ENCODE assay signal across 29 cellular contexts in genomic region chr17:46894476-46895151, GRCh38. TPM values are rescaled to one million over a fixed set of nuclear protein-coding genes. Genes with fewer than 3 reads are reported as not detected.
DNase-seq lines count a peak whose midpoint lies in the region; ATAC-seq and TF ChIP-seq lines count a peak whose summit lies in the region.
"Had no signal": no experiment of that assay in that cellular context is flagged by ENCODE, and none has a peak within 500 bp of the region (broad histone marks: within the 10 kb centered on the region; RNA-seq: fewer than 3 reads in every experiment).

No MANE protein-coding gene starts in this region.

- H3K56ac ChIP-seq in mesendoderm (ENCODE audit: low read length) = peak overlapping the region; percentile 72

- DNase-seq in mammary epithelial cell = no peak
- no peak for DNase-seq in MCF 10A (ENCODE audit: unreplicated experiment)
- peak; percentile 83 for DNase-seq in mesendoderm
- DNase-seq in testis = peak; percentile 20
- DNase-seq in effector memory CD4-positive, alpha-beta T cell = no peak
- no peak for DNase-seq in activated naive CD8-positive, alpha-beta T cell treated with anti-CD3 and anti-CD28 coated beads, Interleukin-2, amount 50 U/mL, for 24 hours
- DNase-seq in activated T-cell treated with anti-CD3 and anti-CD28 coated beads, Interleukin-2, amount 50 U/mL, for 24 hours = no peak
- DNase-seq: 8988T; activated CD4-positive, alpha-beta T cell treated with anti-CD3 and anti-CD28 coated beads, Interleukin-2, amount 10 ng/mL, durations not matched to agents 7 days and 5 days; activated CD8-positive, alpha-beta memory T cell treated with anti-CD3 and anti-CD28 coated beads, Interleukin-2, amount 10 ng/mL, durations not matched to agents 7 days and 5 days; CD4-positive, alpha-beta T cell; effector CD8-positive, alpha-beta T cell; foreskin melanocyte; GOT3; lower lobe of right lung; NCI-H1930; NCI-H2227 treated with DMSO at 0.1 percent for 48 hours; NCI-H69; RPMI8226; stimulated activated CD4-positive, alpha-beta T cell treated with anti-CD3 and anti-CD28 coated beads, Interleukin-1b, Interleukin-23, amount 100 ng/mL, for 48 hours had no signal

- no peak overlapping the region for H3K4ac ChIP-seq in mesendoderm (ENCODE audit: low read depth, low read length)

- TF ChIP-seq CTCF in mammary epithelial cell (conservative IDR thresholded peaks at IDR 0.05 in 1 of 2, IDR thresholded peaks at IDR 0.05 in 1 of 2; ENCODE audit: extremely low read depth in 1 of 2, insufficient read depth in 1 of 2, low read depth in 1 of 2, low read length in 2 of 2) (no peak), MCF 10A (IDR thresholded peaks at IDR 0.05; ENCODE audit: unreplicated experiment) (no peak), testis (IDR thresholded peaks at IDR 0.05) (no peak)

- in situ Hi-C loops in mammary epithelial cell (cut with MboI; ENCODE audit: low sequenced_read_pairs in 2 of 2) = no loop called here

- no peak overlapping the region for H4K8ac ChIP-seq in mesendoderm (ENCODE audit: low read depth, low read length)

- dilution Hi-C loops in mammary epithelial cell (cut with HindIII; ENCODE audit: low sequenced_read_pairs) = loop anchor here (5.0 kb wide), 1 partner anchor 37 kb away; no protein-coding TSS in a partner anchor

- TF ChIP-seq POLR2A in testis (IDR thresholded peaks at IDR 0.05) = no peak

- WGBS in mammary epithelial cell (ENCODE audit: low coverage, missing lambda C conversion rate) = 23% methylated on average over 13 of the region's 29 CpGs
- no CpG with 5 or more reads among the region's 29 CpGs for WGBS in mesendoderm (ENCODE audit: extremely low coverage, insufficient coverage, low lambda C conversion rate)
- WGBS in testis, 2 donors = 48 to 55% methylated on average over 18 to 29 of the region's 29 CpGs

- no peak overlapping the region for H3K27ac Mint-ChIP-seq in MCF 10A (ENCODE audit: low read depth, unreplicated experiment)
- H3K27ac Mint-ChIP-seq in activated naive CD8-positive, alpha-beta T cell treated with anti-CD3 and anti-CD28 coated beads, Interleukin-2, amount 50 U/mL, for 24 hours = no peak overlapping the region
- no peak overlapping the region for H3K27ac Mint-ChIP-seq in activated T-cell treated with anti-CD3 and anti-CD28 coated beads, Interleukin-2, amount 50 U/mL, for 24 hours
- H3K27ac Mint-ChIP-seq: activated CD4-positive, alpha-beta T cell treated with anti-CD3 and anti-CD28 coated beads, Interleukin-2, amount 10 ng/mL, durations not matched to agents 7 days and 5 days; activated CD8-positive, alpha-beta memory T cell treated with anti-CD3 and anti-CD28 coated beads, Interleukin-2, amount 10 ng/mL, durations not matched to agents 7 days and 5 days; activated naive CD4-positive, alpha-beta T cell treated with anti-CD3 and anti-CD28 coated beads, Interleukin-2, amount 50 U/mL, for 24 hours; CD4-positive, alpha-beta T cell; T-helper 2 cell treated with Interferon-gamma antibody and Interleukin-4, amounts not matched to agents 5 μg/mL and 100 μg/mL, for 36 hours had no signal

- H3K4me3 Mint-ChIP-seq in MCF 10A (ENCODE audit: unreplicated experiment) = no peak overlapping the region
- no peak overlapping the region for H3K4me3 Mint-ChIP-seq in activated naive CD8-positive, alpha-beta T cell treated with anti-CD3 and anti-CD28 coated beads, Interleukin-2, amount 50 U/mL, for 24 hours
- H3K4me3 Mint-ChIP-seq in activated T-cell treated with anti-CD3 and anti-CD28 coated beads, Interleukin-2, amount 50 U/mL, for 24 hours = no peak overlapping the region
- H3K4me3 Mint-ChIP-seq: activated CD4-positive, alpha-beta T cell treated with anti-CD3 and anti-CD28 coated beads, Interleukin-2, amount 10 ng/mL, durations not matched to agents 7 days and 5 days; activated CD8-positive, alpha-beta memory T cell treated with anti-CD3 and anti-CD28 coated beads, Interleukin-2, amount 10 ng/mL, durations not matched to agents 7 days and 5 days; activated naive CD4-positive, alpha-beta T cell treated with anti-CD3 and anti-CD28 coated beads, Interleukin-2, amount 50 U/mL, for 24 hours; CD4-positive, alpha-beta T cell; T-helper 2 cell treated with Interferon-gamma antibody and Interleukin-4, amounts not matched to agents 5 μg/mL and 100 μg/mL, for 36 hours had no signal

- H2BK120ac ChIP-seq in mesendoderm (ENCODE audit: low read depth, low read length) = no peak overlapping the region

- no peaks in the 10 kb centered on the region for H3K9me3 ChIP-seq in mammary epithelial cell (replicated peaks; ENCODE audit: insufficient read depth, low read length)
- H3K9me3 ChIP-seq in testis = no peaks in the 10 kb centered on the region
- H3K9me3 ChIP-seq in effector memory CD4-positive, alpha-beta T cell (ENCODE audit: control insufficient read depth, low read length) = no peaks in the 10 kb centered on the region
- H3K9me3 ChIP-seq: lower lobe of right lung, neutrophil, prostate gland, upper lobe of left lung had no signal

- peaks cover 7% of the 10 kb centered on the region for H3K27me3 ChIP-seq in mammary epithelial cell (ENCODE audit: insufficient read depth, low read length)
- no peaks in the 10 kb centered on the region for H3K27me3 ChIP-seq in mesendoderm (ENCODE audit: insufficient read depth, low read length, poor library complexity)
- H3K27me3 ChIP-seq in testis = no peaks in the 10 kb centered on the region
- peaks cover 3% of the 10 kb centered on the region for H3K27me3 ChIP-seq in effector memory CD4-positive, alpha-beta T cell (replicated peaks; ENCODE audit: control insufficient read depth, insufficient read depth, low read length, poor library complexity, severe bottlenecking)
- H3K27me3 ChIP-seq: upper lobe of left lung had no signal

- no peak overlapping the region for H3K27ac ChIP-seq in mammary epithelial cell (ENCODE audit: insufficient read depth, low read depth, low read length)
- no peak overlapping the region for H3K27ac ChIP-seq in mesendoderm (ENCODE audit: low read depth, low read length)
- no peak overlapping the region for H3K27ac ChIP-seq in testis
- no peak overlapping the region for H3K27ac ChIP-seq in effector memory CD4-positive, alpha-beta T cell (ENCODE audit: insufficient read depth, low read length, poor library complexity, severe bottlenecking)
- H3K27ac ChIP-seq: lower lobe of right lung, neutrophil, prostate gland, upper lobe of left lung, VCaP had no signal

- no peak overlapping the region for H4K5ac ChIP-seq in mesendoderm (ENCODE audit: low read length)

- CTCF ChIA-PET in mammary epithelial cell (lab: Charles Lee; ENCODE audit: low non-redundant PET) = no interaction called here
- CTCF ChIA-PET in MCF 10A (lab: Yijun Ruan, JAX) = interaction anchor here (0.7 kb wide), 1 partner anchor 35 kb away, joined by 3 read pairs; no protein-coding TSS in a partner anchor

- intact Hi-C loops in mammary epithelial cell (cut with micrococcal nuclease) (no loop called here), MCF 10A (cut with micrococcal nuclease) (no loop called here), testis (cut with DNase I; ENCODE audit: low total_unique reads) (no loop called here)

- no peaks in the 10 kb centered on the region for H3K9me3 Mint-ChIP-seq in MCF 10A (ENCODE audit: unreplicated experiment)
- H3K9me3 Mint-ChIP-seq in activated naive CD8-positive, alpha-beta T cell treated with anti-CD3 and anti-CD28 coated beads, Interleukin-2, amount 50 U/mL, for 24 hours = peaks cover 3% of the 10 kb centered on the region
- no peaks in the 10 kb centered on the region for H3K9me3 Mint-ChIP-seq in activated T-cell treated with anti-CD3 and anti-CD28 coated beads, Interleukin-2, amount 50 U/mL, for 24 hours
- H3K9me3 Mint-ChIP-seq: activated CD4-positive, alpha-beta T cell treated with anti-CD3 and anti-CD28 coated beads, Interleukin-2, amount 10 ng/mL, durations not matched to agents 7 days and 5 days; activated naive CD4-positive, alpha-beta T cell treated with anti-CD3 and anti-CD28 coated beads, Interleukin-2, amount 50 U/mL, for 24 hours; T-helper 2 cell treated with Interferon-gamma antibody and Interleukin-4, amounts not matched to agents 5 μg/mL and 100 μg/mL, for 36 hours had no signal

- no peak overlapping the region for H3K4me2 ChIP-seq in mammary epithelial cell (ENCODE audit: insufficient read depth, low read depth, low read length)
- no peak overlapping the region for H3K4me2 ChIP-seq in mesendoderm (ENCODE audit: low read length)

- H3K4me1 ChIP-seq in mammary epithelial cell (ENCODE audit: insufficient read depth, low read length) (no peaks in the 10 kb centered on the region), mesendoderm (ENCODE audit: control insufficient read depth, low read depth, low read length) (peaks cover 13% of the 10 kb centered on the region), testis (no peaks in the 10 kb centered on the region)
- H3K4me1 ChIP-seq in effector memory CD4-positive, alpha-beta T cell (ENCODE audit: control insufficient read depth, insufficient read depth, low read length, poor library complexity, severe bottlenecking) = no peaks in the 10 kb centered on the region
- H3K4me1 ChIP-seq: lower lobe of right lung, prostate gland had no signal

- H3K9ac ChIP-seq in mammary epithelial cell (ENCODE audit: insufficient read depth, low read length) = no peak overlapping the region
- no peak overlapping the region for H3K9ac ChIP-seq in mesendoderm (ENCODE audit: low read length)

- POLR2A ChIA-PET in MCF 10A (lab: Yijun Ruan, JAX) = interaction anchor here (0.6 kb wide), 1 partner anchor 637 kb away, joined by 3 read pairs; no protein-coding TSS in a partner anchor

- peak overlapping the region; percentile 38 for H2AFZ ChIP-seq in mammary epithelial cell (ENCODE audit: low read depth, low read length)

- peak overlapping the region; percentile 56 for H3K18ac ChIP-seq in mesendoderm (ENCODE audit: low read length)

- ATAC-seq in esophagus mucosa = peak; percentile 13
- no peak for ATAC-seq in activated naive CD8-positive, alpha-beta T cell treated with anti-CD3 and anti-CD28 coated beads, Interleukin-2, amount 50 U/mL, for 24 hours
- ATAC-seq: activated CD8-positive, alpha-beta memory T cell treated with anti-CD3 and anti-CD28 coated beads, Interleukin-2, amount 10 ng/mL, durations not matched to agents 7 days and 5 days; SK-N-SH treated with all-trans-retinoic acid at 6 μM for 48 hours had no signal

- H3K79me2 ChIP-seq in mammary epithelial cell (ENCODE audit: insufficient read depth, low read length) (no peaks in the 10 kb centered on the region), mesendoderm (ENCODE audit: control insufficient read depth, insufficient read depth, low read length) (no peaks in the 10 kb centered on the region)

- H3K79me1 ChIP-seq in mesendoderm (ENCODE audit: low read length) = no peaks in the 10 kb centered on the region

- H3K36me3 ChIP-seq in mammary epithelial cell (ENCODE audit: insufficient read depth, low read length) (no peaks in the 10 kb centered on the region), mesendoderm (ENCODE audit: control insufficient read depth, insufficient read depth, low read length) (no peaks in the 10 kb centered on the region), testis (ENCODE audit: low read depth, missing control alignments) (no peaks in the 10 kb centered on the region)
- H3K36me3 ChIP-seq in effector memory CD4-positive, alpha-beta T cell (ENCODE audit: control insufficient read depth, insufficient read depth, low read length) = no peaks in the 10 kb centered on the region
- H3K36me3 ChIP-seq: lower lobe of right lung, neutrophil, prostate gland, upper lobe of left lung had no signal

- H4K20me1 ChIP-seq in mammary epithelial cell (ENCODE audit: insufficient read depth, low read length) = no peaks in the 10 kb centered on the region

- peak overlapping the region; percentile 3 for H3K23ac ChIP-seq in mesendoderm (ENCODE audit: low read length)

- BruUV-seq in mammary epithelial cell (replicated peaks; lab: Mats Ljungman, UMichigan) (no TSS peak), MCF 10A (replicated peaks; lab: Mats Ljungman, UMichigan) (no TSS peak)

- H3K36me3 Mint-ChIP-seq in MCF 10A (ENCODE audit: insufficient read depth, unreplicated experiment) = no peaks in the 10 kb centered on the region
- no peaks in the 10 kb centered on the region for H3K36me3 Mint-ChIP-seq in activated naive CD8-positive, alpha-beta T cell treated with anti-CD3 and anti-CD28 coated beads, Interleukin-2, amount 50 U/mL, for 24 hours (ENCODE audit: low read depth)
- H3K36me3 Mint-ChIP-seq in activated T-cell treated with anti-CD3 and anti-CD28 coated beads, Interleukin-2, amount 50 U/mL, for 24 hours (ENCODE audit: low read depth) = no peaks in the 10 kb centered on the region
- H3K36me3 Mint-ChIP-seq: activated CD8-positive, alpha-beta memory T cell treated with anti-CD3 and anti-CD28 coated beads, Interleukin-2, amount 10 ng/mL, durations not matched to agents 7 days and 5 days; activated naive CD4-positive, alpha-beta T cell treated with anti-CD3 and anti-CD28 coated beads, Interleukin-2, amount 50 U/mL, for 24 hours had no signal

- H3K4me3 ChIP-seq in mammary epithelial cell (replicated peaks in 1 of 3; ENCODE audit: insufficient read depth in 1 of 3, low read depth in 2 of 3, low read length in 3 of 3) = no peak overlapping the region
- H3K4me3 ChIP-seq in mesendoderm (ENCODE audit: low read length) = no peak overlapping the region
- H3K4me3 ChIP-seq in testis = no peak overlapping the region
- no peak overlapping the region for H3K4me3 ChIP-seq in effector memory CD4-positive, alpha-beta T cell (ENCODE audit: insufficient read depth, low read depth, low read length, poor library complexity, severe bottlenecking)
- H3K4me3 ChIP-seq: lower lobe of right lung, prostate gland, upper lobe of left lung had no signal

- no peak overlapping the region for H2AK5ac ChIP-seq in mesendoderm (ENCODE audit: low read length)

- peaks cover 55% of the 10 kb centered on the region for H3K27me3 Mint-ChIP-seq in MCF 10A (ENCODE audit: insufficient read depth, unreplicated experiment)
- H3K27me3 Mint-ChIP-seq in activated naive CD8-positive, alpha-beta T cell treated with anti-CD3 and anti-CD28 coated beads, Interleukin-2, amount 50 U/mL, for 24 hours = peaks cover 10% of the 10 kb centered on the region
- peaks cover 21% of the 10 kb centered on the region for H3K27me3 Mint-ChIP-seq in activated T-cell treated with anti-CD3 and anti-CD28 coated beads, Interleukin-2, amount 50 U/mL, for 24 hours

- peak overlapping the region; percentile 58 for H2BK5ac ChIP-seq in mesendoderm (ENCODE audit: low read length)

- no peaks in the 10 kb centered on the region for H3K4me1 Mint-ChIP-seq in MCF 10A (ENCODE audit: insufficient read depth, unreplicated experiment)
- H3K4me1 Mint-ChIP-seq in activated naive CD8-positive, alpha-beta T cell treated with anti-CD3 and anti-CD28 coated beads, Interleukin-2, amount 50 U/mL, for 24 hours = no peaks in the 10 kb centered on the region
- H3K4me1 Mint-ChIP-seq in activated T-cell treated with anti-CD3 and anti-CD28 coated beads, Interleukin-2, amount 50 U/mL, for 24 hours (ENCODE audit: low read depth) = no peaks in the 10 kb centered on the region
- H3K4me1 Mint-ChIP-seq: activated CD4-positive, alpha-beta T cell treated with anti-CD3 and anti-CD28 coated beads, Interleukin-2, amount 10 ng/mL, durations not matched to agents 7 days and 5 days; activated CD8-positive, alpha-beta memory T cell treated with anti-CD3 and anti-CD28 coated beads, Interleukin-2, amount 10 ng/mL, durations not matched to agents 7 days and 5 days; activated naive CD4-positive, alpha-beta T cell treated with anti-CD3 and anti-CD28 coated beads, Interleukin-2, amount 50 U/mL, for 24 hours had no signal

- no peak overlapping the region for H2BK15ac ChIP-seq in mesendoderm (replicated peaks; ENCODE audit: low read depth)

RNA-seq across cellular contexts. Expression of gene GOSR2, which starts 28.3 kb away (rescaled TPM):
- total RNA-seq in mammary epithelial cell (10 to 100 TPM; 38.8 to 56.8 TPM), MCF 10A (2022) (78.3 and 84.0 TPM in 2 replicates), esophagus mucosa (21.4 TPM), testis (10 to 100 TPM; 72.2 to 92.8 TPM)
- polyA plus RNA-seq in mammary epithelial cell (42.1 TPM), testis (ENCODE audit: insufficient read depth, low read depth, low replicate concordance) (92.4 TPM)
- polyA minus RNA-seq in mammary epithelial cell = 21.1 TPM
- polyA plus RNA-seq in mesendoderm (2013, experiment 1 of 2) = 28.3 TPM
- 26.9 TPM for polyA plus RNA-seq in mesendoderm (2013, experiment 2 of 2)

RNA-seq across cellular contexts. Expression of gene WNT9B, which starts 43.2 kb away (rescaled TPM):
- total RNA-seq in mammary epithelial cell = not detected
- not detected for polyA plus RNA-seq in mammary epithelial cell
- polyA minus RNA-seq in mammary epithelial cell = not detected
- total RNA-seq in MCF 10A (2022) = not detected in 2 replicates
- total RNA-seq in esophagus mucosa = not detected
- 0.74 TPM for polyA plus RNA-seq in mesendoderm (2013, experiment 1 of 2)
- 0.70 TPM for polyA plus RNA-seq in mesendoderm (2013, experiment 2 of 2)
- under 1 TPM in 1 of 2 donors, not detected in 1; 0.50 TPM for total RNA-seq in testis
- 1.2 TPM for polyA plus RNA-seq in testis (ENCODE audit: insufficient read depth, low read depth, low replicate concordance)
- total RNA-seq: activated CD4-positive, alpha-beta T cell treated with anti-CD3 and anti-CD28 coated beads, Interleukin-2, amount 10 ng/mL, durations not matched to agents 7 days and 5 days; activated CD8-positive, alpha-beta memory T cell treated with anti-CD3 and anti-CD28 coated beads, Interleukin-2, amount 10 ng/mL, durations not matched to agents 7 days and 5 days; CD4-positive, alpha-beta T cell; LHCN-M2 had no signal

Comparison
In these comparisons a context has a peak if more than half of its experiments do, and no peak if none do; other contexts are left out.
1. DNase-seq: peak in mesendoderm (single experiment) and testis (single experiment); none in mammary epithelial cell (single experiment), MCF 10A (single experiment), effector memory CD4-positive, alpha-beta T cell (0 of 3), activated naive CD8-positive, alpha-beta T cell treated with anti-CD3 and anti-CD28 coated beads, Interleukin-2, amount 50 U/mL, for 24 hours (single experiment) and activated T-cell treated with anti-CD3 and anti-CD28 coated beads, Interleukin-2, amount 50 U/mL, for 24 hours (single experiment).